In the genomic region with DNA sequence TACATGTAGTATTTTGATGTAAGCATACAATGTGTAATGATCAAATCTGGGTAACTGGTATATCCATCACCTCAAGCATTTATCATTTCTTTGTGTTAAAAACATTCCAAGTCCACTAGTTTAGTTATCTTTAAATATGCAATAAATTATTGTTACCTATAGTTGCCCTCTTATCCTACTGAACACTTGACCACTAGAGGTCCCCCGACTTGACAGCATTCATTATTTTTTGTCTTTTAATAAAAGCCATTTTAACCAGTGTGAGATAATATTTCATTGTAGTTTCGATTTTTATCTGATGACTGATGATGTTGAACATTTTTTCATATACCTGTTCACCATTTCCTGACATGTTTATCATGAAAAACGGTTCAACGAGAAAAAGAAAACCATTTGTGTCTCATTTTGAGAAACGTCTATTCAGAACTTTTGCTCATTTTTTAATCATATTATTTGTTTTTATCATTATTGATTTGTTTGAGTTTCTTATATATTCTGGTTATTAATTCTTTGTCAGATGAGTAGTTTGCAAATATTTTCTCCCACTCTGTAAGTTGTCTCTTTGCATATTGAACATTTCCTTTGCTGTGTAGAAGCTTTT, we compare ENCODE assay signal across 12 cellular contexts.
DNase-seq lines count a peak whose midpoint lies in the region; ATAC-seq and TF ChIP-seq lines count a peak whose summit lies in the region.
"Had no signal": no experiment of that assay in that cellular context is flagged by ENCODE, and none has a peak within 500 bp of the region (broad histone marks: within the 10 kb centered on the region; RNA-seq: fewer than 3 reads in every experiment).

No MANE protein-coding gene starts in this region.

- no peaks in the 10 kb centered on the region for H3K9me3 ChIP-seq in body of pancreas
- no peaks in the 10 kb centered on the region for H3K9me3 ChIP-seq in neural progenitor cell (ENCODE audit: low read depth)

- H3K36me3 ChIP-seq in body of pancreas (replicated peaks in 1 of 2; ENCODE audit: insufficient read depth in 1 of 2, low read depth in 2 of 2) (no peaks in the 10 kb centered on the region), neural progenitor cell (no peaks in the 10 kb centered on the region)

- intact Hi-C loops in body of pancreas (cut with DNase I) = no loop called here

- H4K20me1 ChIP-seq in neural progenitor cell (ENCODE audit: low read depth) = no peaks in the 10 kb centered on the region

- H3K79me2 ChIP-seq in neural progenitor cell (ENCODE audit: low read depth) = no peaks in the 10 kb centered on the region

- H3K27me3 ChIP-seq in body of pancreas = no peaks in the 10 kb centered on the region
- no peaks in the 10 kb centered on the region for H3K27me3 ChIP-seq in neural progenitor cell

- no peak overlapping the region for H3K9ac ChIP-seq in neural progenitor cell

- H3K4me3 ChIP-seq in body of pancreas (no peak overlapping the region), neural progenitor cell (no peak overlapping the region)

- WGBS in body of pancreas, 2 donors = 48 to 53% methylated on average over 5 of the region's 5 CpGs

- no peaks in the 10 kb centered on the region for H3K4me1 Mint-ChIP-seq in neural progenitor cell
- H3K4me1 Mint-ChIP-seq: activated naive CD8-positive, alpha-beta T cell treated with anti-CD3 and anti-CD28 coated beads for 36 hours had no signal

- H3K4me3 Mint-ChIP-seq in neural progenitor cell = no peak overlapping the region
- H3K4me3 Mint-ChIP-seq: activated naive CD8-positive, alpha-beta T cell treated with anti-CD3 and anti-CD28 coated beads for 36 hours; T-helper 2 cell treated with Interferon-gamma antibody and Interleukin-4, amounts not matched to agents 5 μg/mL and 100 μg/mL, for 36 hours had no signal

- H3F3A ChIP-seq in neural progenitor cell (ENCODE audit: low read depth) = no peaks in the 10 kb centered on the region

- no peak for TF ChIP-seq POLR2A in body of pancreas (IDR thresholded peaks at IDR 0.05)

- no peak overlapping the region for H2AFZ ChIP-seq in neural progenitor cell (replicated peaks)

- H3K4me1 ChIP-seq in body of pancreas (no peaks in the 10 kb centered on the region), neural progenitor cell (no peaks in the 10 kb centered on the region)

- TF ChIP-seq CTCF in body of pancreas (IDR thresholded peaks at IDR 0.05) (peak in 5 of 7 experiments; percentile 19 to 39 (median 32)), neural progenitor cell (IDR thresholded peaks at IDR 0.05) (peak; percentile 42)

- H3K27ac ChIP-seq in body of pancreas (no peak overlapping the region), neural progenitor cell (no peak overlapping the region)

- no peak overlapping the region for H3K4me2 ChIP-seq in neural progenitor cell

- no peak overlapping the region for H3K27ac Mint-ChIP-seq in neural progenitor cell
- H3K27ac Mint-ChIP-seq: activated naive CD8-positive, alpha-beta T cell treated with anti-CD3 and anti-CD28 coated beads for 36 hours; T-helper 2 cell treated with Interferon-gamma antibody and Interleukin-4, amounts not matched to agents 5 μg/mL and 100 μg/mL, for 36 hours had no signal

- no peaks in the 10 kb centered on the region for H3K36me3 Mint-ChIP-seq in neural progenitor cell
- H3K36me3 Mint-ChIP-seq: activated naive CD8-positive, alpha-beta T cell treated with anti-CD3 and anti-CD28 coated beads for 36 hours had no signal

- H3K27me3 Mint-ChIP-seq in neural progenitor cell (ENCODE audit: insufficient read depth, low read depth) = no peaks in the 10 kb centered on the region

- no peak for ATAC-seq in body of pancreas
- ATAC-seq in GM21737 (IDR thresholded peaks at IDR 0.05; ENCODE audit: unreplicated experiment) = no peak

- H3K9me3 Mint-ChIP-seq in neural progenitor cell = peaks cover 3% of the 10 kb centered on the region
- H3K9me3 Mint-ChIP-seq: activated naive CD8-positive, alpha-beta T cell treated with anti-CD3 and anti-CD28 coated beads for 36 hours had no signal

- DNase-seq in NCI-H748 (lab: John Stamatoyannopoulos, UW; ENCODE audit: unreplicated experiment) = peak; percentile 3
- no peak for DNase-seq in NCI-H748 treated with DMSO at 0.1 percent for 48 hours (lab: John Stamatoyannopoulos, UW)
- peak; percentile 12 for DNase-seq in LoVo (ENCODE audit: low spot score)
- no peak for DNase-seq in body of pancreas
- DNase-seq in neural progenitor cell (ENCODE audit: low spot score) = no peak
- DNase-seq in ecto neural progenitor cell (ENCODE audit: low spot score) = no peak
- DNase-seq in activated T-cell treated with anti-CD3 and anti-CD28 coated beads, Interleukin-2, amount 50 U/mL, for 1 hour = no peak
- DNase-seq: activated naive CD8-positive, alpha-beta T cell treated with anti-CD3 and anti-CD28 coated beads for 36 hours; head of caudate nucleus; NCI-H1417 had no signal

Comparison
In these comparisons a context has a peak if more than half of its experiments do, and no peak if none do; other contexts are left out.
1. DNase-seq: peak in NCI-H748 (single experiment) and LoVo (single experiment); none in NCI-H748 treated with DMSO at 0.1 percent for 48 hours (single experiment), body of pancreas (0 of 4), neural progenitor cell (single experiment), ecto neural progenitor cell (single experiment) and activated T-cell treated with anti-CD3 and anti-CD28 coated beads, Interleukin-2, amount 50 U/mL, for 1 hour (single experiment).